6 cellular contexts compared by ENCODE assay signal in genomic region chr12:44961887-44962286, GRCh38.
"Had no signal": no experiment of that assay in that cellular context is flagged by ENCODE, and none has a peak within 500 bp of the region (broad histone marks: within the 10 kb centered on the region; RNA-seq: fewer than 3 reads in every experiment).

No MANE protein-coding gene starts in this region.

- H2AFZ ChIP-seq: GM23248 had no signal

- H3K9ac ChIP-seq: GM23248 had no signal

- H3K4me1 Mint-ChIP-seq: IgD-negative memory B cell had no signal

- ATAC-seq: HepG2 had no signal

- H3K27ac Mint-ChIP-seq: H9, IgD-negative memory B cell had no signal

- H3K27ac ChIP-seq: GM23248, HL-60 had no signal

- DNase-seq: GM23248, H9, HCEC 1CT had no signal

- H3K4me3 Mint-ChIP-seq: H9, IgD-negative memory B cell had no signal

- H3K4me3 ChIP-seq: GM23248 had no signal
